In the genomic region with DNA sequence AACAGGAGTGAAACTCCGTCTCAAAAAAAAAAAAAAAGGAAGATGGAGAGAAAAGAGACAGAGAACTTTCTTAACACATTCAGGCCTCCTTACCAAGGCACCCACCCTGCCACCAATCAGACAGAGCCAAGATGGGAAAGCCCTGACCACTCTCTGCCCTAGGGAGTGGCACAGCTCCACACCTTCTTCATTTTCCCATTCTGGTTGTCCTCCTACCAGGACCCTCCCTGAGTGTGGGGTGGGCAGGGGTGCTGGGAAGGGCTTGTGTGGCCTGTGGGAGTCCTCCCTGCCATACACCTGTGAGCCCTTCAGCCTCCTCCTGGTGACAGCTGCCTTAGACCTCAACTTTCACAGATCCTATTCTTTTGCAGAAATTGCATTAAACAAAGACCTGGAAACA, we compare ENCODE assay signal across 9 cellular contexts.
"Had no signal": no experiment of that assay in that cellular context is flagged by ENCODE, and none has a peak within 500 bp of the region (broad histone marks: within the 10 kb centered on the region; RNA-seq: fewer than 3 reads in every experiment).

No MANE protein-coding gene starts in this region.

- H3K27ac Mint-ChIP-seq: GM23338, H9, HFFc6 had no signal

- DNase-seq: GM23248, GOT3, H7, H9, HCEC 1CT, HFFc6 had no signal

- ATAC-seq: GM23338, HCT116 had no signal

- H3K4me1 ChIP-seq: HAP-1 had no signal

- H3K4me1 Mint-ChIP-seq: GM23338, H9 had no signal

- H3K9me3 ChIP-seq: HAP-1 had no signal

- H2AFZ ChIP-seq: GM23248, GM23338 had no signal

- H3K27ac ChIP-seq: GM23248 had no signal

- H3K4me3 Mint-ChIP-seq: GM23338, H9, HFFc6 had no signal

- H3K4me2 ChIP-seq: GM23338 had no signal

- H3K9ac ChIP-seq: GM23248 had no signal

- H3K4me3 ChIP-seq: GM23248, GM23338, HAP-1 had no signal

- H3K36me3 ChIP-seq: HAP-1 had no signal
